In genomic region chr14:96146131-96146771, GRCh38 we compare ENCODE assay signal across 10 cellular contexts. TPM values are rescaled to one million over a fixed set of nuclear protein-coding genes. Genes with fewer than 3 reads are reported as not detected.
DNase-seq lines count a peak whose midpoint lies in the region; TF ChIP-seq lines count a peak whose summit lies in the region.
"Had no signal": no experiment of that assay in that cellular context is flagged by ENCODE, and none has a peak within 500 bp of the region (broad histone marks: within the 10 kb centered on the region; RNA-seq: fewer than 3 reads in every experiment).

No MANE protein-coding gene starts in this region.

- H3K36me3 ChIP-seq in SK-N-SH (replicated peaks in 1 of 2; ENCODE audit: control insufficient read depth in 1 of 2, insufficient read depth in 2 of 2, low read length in 1 of 2): no peaks in the 10 kb centered on the region
- no peaks in the 10 kb centered on the region for H3K36me3 ChIP-seq in effector memory CD4-positive, alpha-beta T cell (ENCODE audit: control insufficient read depth, insufficient read depth, low read length)

- peak overlapping the region in 1 of 2 experiments; percentile 89; a peak in 3 of 4 replicates for H3K27ac ChIP-seq in SK-N-SH (ENCODE audit: low read depth in 2 of 2, low read length in 1 of 2)
- no peak overlapping the region for H3K27ac ChIP-seq in effector memory CD4-positive, alpha-beta T cell (ENCODE audit: insufficient read depth, low read length, poor library complexity, severe bottlenecking)
- H3K27ac ChIP-seq: SK-N-MC had no signal

- TF ChIP-seq RAD21 in SK-N-SH (IDR thresholded peaks at IDR 0.05; ENCODE audit: low read length): no peak

- H2AFZ ChIP-seq in SK-N-SH (ENCODE audit: low read depth): no peak overlapping the region; the same call in 1 of the 2 replicates

- TF ChIP-seq CTCF in AG10803 (conservative IDR thresholded peaks at IDR 0.05; ENCODE audit: low read length): peak; percentile 23
- TF ChIP-seq CTCF in SK-N-SH (IDR thresholded peaks at IDR 0.05): no peak
- no peak for TF ChIP-seq CTCF in fibroblast of mammary gland (conservative IDR thresholded peaks at IDR 0.05; ENCODE audit: control insufficient read depth, insufficient read depth, low read depth, low read length)

- H3K79me2 ChIP-seq in SK-N-SH (ENCODE audit: insufficient read depth): no peaks in the 10 kb centered on the region

- no peaks in the 10 kb centered on the region for H3K4me1 Mint-ChIP-seq in immature natural killer cell

- peaks cover 0 to 4% (median under 1%) of the 10 kb centered on the region in 6 donors for H3K9me3 Mint-ChIP-seq in immature natural killer cell

- peaks cover 8% of the 10 kb centered on the region; the same call in 1 of the 2 replicates for H3K9me3 ChIP-seq in SK-N-SH
- H3K9me3 ChIP-seq in effector memory CD4-positive, alpha-beta T cell (ENCODE audit: control insufficient read depth, low read length): no peaks in the 10 kb centered on the region

- H3K4me3 ChIP-seq in AG10803 (ENCODE audit: low read length): no peak overlapping the region
- no peak overlapping the region for H3K4me3 ChIP-seq in SK-N-SH (ENCODE audit: low read depth in 2 of 2, low read length in 1 of 2)
- H3K4me3 ChIP-seq in fibroblast of mammary gland (ENCODE audit: control insufficient read depth, low read depth, low read length): no peak overlapping the region
- H3K4me3 ChIP-seq in effector memory CD4-positive, alpha-beta T cell (ENCODE audit: insufficient read depth, low read depth, low read length, poor library complexity, severe bottlenecking): no peak overlapping the region
- H3K4me3 ChIP-seq: SK-N-MC had no signal

- no peak overlapping the region for H3K27ac Mint-ChIP-seq in immature natural killer cell

- DNase-seq in AG10803 (ENCODE audit: low read depth) (peak; percentile 95), SK-N-SH (no peak), fibroblast of mammary gland (ENCODE audit: low read depth) (peak; percentile 72), occipital lobe (lab: John Stamatoyannopoulos, UW) (peak; percentile 53), immature natural killer cell (no peak), DMS153 (lab: John Stamatoyannopoulos, UW) (no peak)
- no peak for DNase-seq in activated CD4-positive, CD25-positive, alpha-beta regulatory T cell (lab: John Stamatoyannopoulos, UW)
- DNase-seq in effector memory CD4-positive, alpha-beta T cell: no peak
- DNase-seq: activated gamma-delta T cell treated with Interleukin-2 at 50 U/mL for 16 hours had no signal

- H4K20me1 ChIP-seq in SK-N-SH (ENCODE audit: insufficient read depth): no peaks in the 10 kb centered on the region

- peak overlapping the region; percentile 50 for H3K9ac ChIP-seq in SK-N-SH

- peak overlapping the region; percentile 62; the same call in 1 of the 2 replicates for H3K4me2 ChIP-seq in SK-N-SH

- H3K4me1 ChIP-seq in SK-N-SH (ENCODE audit: control insufficient read depth in 1 of 2, insufficient read depth in 2 of 2, low read depth in 1 of 2, low read length in 1 of 2): peaks cover 0 to 11% of the 10 kb centered on the region in 2 experiments; a peak in 3 of 4 replicates
- no peaks in the 10 kb centered on the region for H3K4me1 ChIP-seq in effector memory CD4-positive, alpha-beta T cell (ENCODE audit: control insufficient read depth, insufficient read depth, low read length, poor library complexity, severe bottlenecking)

- H3K4me3 Mint-ChIP-seq in immature natural killer cell: no peak overlapping the region

- no peak for TF ChIP-seq EP300 in SK-N-SH (IDR thresholded peaks at IDR 0.05; ENCODE audit: borderline replicate concordance in 1 of 2, low read depth in 1 of 2, low read length in 1 of 2)

- CTCF ChIA-PET in SK-N-SH (lab: Yijun Ruan, JAX): interaction anchor here (1.8 kb wide), 1 partner anchor 26 kb away, joined by 5 read pairs; no protein-coding TSS in a partner anchor

- POLR2A ChIA-PET in SK-N-SH (lab: Yijun Ruan, JAX): no interaction called here

- H3K9me2 ChIP-seq in SK-N-SH: no peaks in the 10 kb centered on the region

- peaks cover 18% of the 10 kb centered on the region for H3F3A ChIP-seq in SK-N-SH (replicated peaks; ENCODE audit: insufficient read depth)

- H3K36me3 Mint-ChIP-seq in immature natural killer cell: no peaks in the 10 kb centered on the region

- no peaks in the 10 kb centered on the region for H3K27me3 ChIP-seq in SK-N-SH (ENCODE audit: insufficient read depth)
- H3K27me3 ChIP-seq in effector memory CD4-positive, alpha-beta T cell (replicated peaks; ENCODE audit: control insufficient read depth, insufficient read depth, low read length, poor library complexity, severe bottlenecking): no peaks in the 10 kb centered on the region

- WGBS in SK-N-SH (ENCODE audit: low lambda C conversion rate): 86% methylated on average over 4 of the region's 4 CpGs

- peaks cover 0 to 16% (median 7%) of the 10 kb centered on the region in 3 donors for H3K27me3 Mint-ChIP-seq in immature natural killer cell (ENCODE audit: low read depth in 3 of 3)

TF ChIP-seq in SK-N-SH, 30 proteins besides CTCF, POLR2A, EP300 and RAD21:
- peak; percentile 45 for TF ChIP-seq PBX3 (IDR thresholded peaks at IDR 0.05)
- TF ChIP-seq MAX (IDR thresholded peaks at IDR 0.05; ENCODE audit: low read depth): no peak
- no peak for TF ChIP-seq SMC3 (IDR thresholded peaks at IDR 0.05; ENCODE audit: low read depth, low read length)
- TF ChIP-seq CHD2 (IDR thresholded peaks at IDR 0.05; ENCODE audit: low read length, partially characterized antibody): no peak
- TF ChIP-seq NFIC (IDR thresholded peaks at IDR 0.05; ENCODE audit: borderline replicate concordance): peak; percentile 53
- TF ChIP-seq TEAD4 (IDR thresholded peaks at IDR 0.05; ENCODE audit: borderline replicate concordance, insufficient read depth): no peak
TF ChIP-seq in SK-N-SH: peak in this region for 2.

RNA-seq across cellular contexts. Expression of gene BDKRB2, which starts 58.4 kb away (rescaled TPM):
- 4.8 and 6.4 TPM in 2 replicates for polyA plus RNA-seq in SK-N-SH (2012; rRNA removed)
- 3.4 and 5.1 TPM in 2 replicates for polyA plus RNA-seq in SK-N-SH (2012; cell fraction: cytosol; rRNA removed)
- 5.0 and 6.3 TPM in 2 replicates for polyA plus RNA-seq in SK-N-SH (2012; cell fraction: nucleus; rRNA removed)
- total RNA-seq in occipital lobe: 0.16 TPM
- not detected for polyA plus RNA-seq in immature natural killer cell

Comparison
In these comparisons a context has a peak if more than half of its experiments do, and no peak if none do; other contexts are left out.
1. DNase-seq: peak in AG10803 (single experiment), fibroblast of mammary gland (single experiment) and occipital lobe (single experiment); none in SK-N-SH (single experiment), immature natural killer cell (0 of 3), DMS153 (single experiment), activated CD4-positive, CD25-positive, alpha-beta regulatory T cell (0 of 4) and effector memory CD4-positive, alpha-beta T cell (0 of 3).